8 cellular contexts compared by ENCODE assay signal in genomic region chr13:51814825-51815650, GRCh38. TPM values are rescaled to one million over a fixed set of nuclear protein-coding genes. Genes with fewer than 3 reads are reported as not detected.
DNase-seq lines count a peak whose midpoint lies in the region; ATAC-seq, FAIRE-seq and TF ChIP-seq lines count a peak whose summit lies in the region.

No MANE protein-coding gene starts in this region.

- H3K79me1 ChIP-seq in trophoblast cell (ENCODE audit: low read length), result no peaks in the 10 kb centered on the region

- peak; percentile 56 for FAIRE-seq in G401.6 (lab: Jason Lieb, UNC)
- FAIRE-seq in RCC 7860 (lab: Jason Lieb, UNC), result no peak

- H3K23ac ChIP-seq in trophoblast cell (ENCODE audit: low read length), result no peak overlapping the region

- H2AK5ac ChIP-seq in trophoblast cell (ENCODE audit: low read length), result no peak overlapping the region

- no peak overlapping the region for H4K12ac ChIP-seq in trophoblast cell (ENCODE audit: low read depth, low read length)

- TF ChIP-seq POLR2A in vagina (IDR thresholded peaks at IDR 0.05), result no peak

- no peak overlapping the region for H3K4ac ChIP-seq in trophoblast cell (ENCODE audit: low read depth, low read length)

- peaks cover 4 to 7% of the 10 kb centered on the region in 2 experiments for H3K4me1 ChIP-seq in trophoblast cell (ENCODE audit: control insufficient read depth in 1 of 2, insufficient read depth in 2 of 2, low read length in 2 of 2)
- peaks cover 22% of the 10 kb centered on the region for H3K4me1 ChIP-seq in vagina

- H2BK12ac ChIP-seq in trophoblast cell (ENCODE audit: low read length), result no peak overlapping the region

- no peak overlapping the region for H2BK5ac ChIP-seq in trophoblast cell (ENCODE audit: low read depth, low read length, poor library complexity)

- H4K91ac ChIP-seq in trophoblast cell (ENCODE audit: low read depth, low read length), result no peak overlapping the region

- H3K9me3 ChIP-seq in trophoblast cell (ENCODE audit: insufficient read depth, low read depth, low read length), result peaks cover 1% of the 10 kb centered on the region
- H3K9me3 ChIP-seq in vagina, result no peaks in the 10 kb centered on the region

- no peak overlapping the region for H3K14ac ChIP-seq in trophoblast cell (ENCODE audit: low read length)

- no peaks in the 10 kb centered on the region for H3K36me3 ChIP-seq in trophoblast cell (ENCODE audit: control insufficient read depth in 1 of 2, insufficient read depth in 2 of 2, low read length in 2 of 2)
- H3K36me3 ChIP-seq in vagina, result no peaks in the 10 kb centered on the region

- H2AFZ ChIP-seq in trophoblast cell (ENCODE audit: insufficient read depth, low read length, poor library complexity), result no peak overlapping the region

- H3K4me2 ChIP-seq in trophoblast cell (ENCODE audit: low read length), result peak overlapping the region; percentile 49

- no peak overlapping the region for H3K27ac ChIP-seq in trophoblast cell (ENCODE audit: low read depth, low read length)
- H3K27ac ChIP-seq in vagina, result no peak overlapping the region

- no CpG with 5 or more reads among the region's 13 CpGs for WGBS in trophoblast cell (ENCODE audit: extremely low coverage, insufficient coverage, insufficient read length)

- DNase-seq in HUDEP-2 (lab: John Stamatoyannopoulos, UW; ENCODE audit: unreplicated experiment in 76 of 76) (peak in 57 of 76 experiments; percentile 3 to 68 (median 35)), RCC 7860 (ENCODE audit: low spot score) (peak; percentile 30), germinal center (ENCODE audit: low spot score) (peak; percentile 76), trophoblast cell (peak; percentile 54 to 83), vagina (ENCODE audit: extremely low spot score in 2 of 2) (no peak)
- DNase-seq in activated effector memory CD4-positive, alpha-beta T cell treated with Interleukin-2 at 50 U/mL for 16 hours, result peak; percentile 64

- H3K9ac ChIP-seq in trophoblast cell (ENCODE audit: low read length), result no peak overlapping the region

- no peaks in the 10 kb centered on the region for H3K79me2 ChIP-seq in trophoblast cell (ENCODE audit: control insufficient read depth, insufficient read depth, low read length, poor library complexity)

- H3K4me3 ChIP-seq in trophoblast cell (ENCODE audit: low read depth, low read length) (no peak overlapping the region), vagina (peak overlapping the region in 1 of 2 donors; percentile 30)

- H3K18ac ChIP-seq in trophoblast cell (ENCODE audit: low read length), result no peak overlapping the region

- H4K8ac ChIP-seq in trophoblast cell (ENCODE audit: low read depth, low read length), result no peak overlapping the region

- H3K27me3 ChIP-seq in trophoblast cell (ENCODE audit: insufficient read depth, low read length) (no peaks in the 10 kb centered on the region), vagina (no peaks in the 10 kb centered on the region)

- ATAC-seq in GM21528 (IDR thresholded peaks at IDR 0.05; ENCODE audit: low FRiP score, unreplicated experiment), result peak; percentile 78

- TF ChIP-seq CTCF in vagina (IDR thresholded peaks at IDR 0.05), result peak; percentile 67 to 82 (median 79)

- no peak overlapping the region for H2BK120ac ChIP-seq in trophoblast cell (ENCODE audit: insufficient read depth, low read length, poor library complexity)

- intact Hi-C loops in vagina (cut with DNase I), result loop anchor here (10.0 kb wide), 1 partner anchor 310 kb away; the partner anchor contains the start of gene NEK5

RNA-seq across cellular contexts. Expression of gene DHRS12, which starts 11.1 kb away (rescaled TPM):
- polyA plus RNA-seq in trophoblast cell (2013), result 8.5 and 8.7 TPM in 2 replicates
- 12.5 TPM for total RNA-seq in vagina

RNA-seq across cellular contexts. Expression of gene TMEM272, which starts 29.9 kb away (rescaled TPM):
- 0.01 and 0.03 TPM in 2 replicates for polyA plus RNA-seq in trophoblast cell (2013)
- 0.25 TPM for total RNA-seq in vagina

RNA-seq across cellular contexts. Expression of gene CCDC70, which starts 46.7 kb away (rescaled TPM):
- polyA plus RNA-seq in trophoblast cell (2013), result 0.04 TPM in 1 of 2 replicates, not detected in the other
- not detected for total RNA-seq in vagina

Comparison
In these comparisons a context has a peak if more than half of its experiments do, and no peak if none do; other contexts are left out.
1. DNase-seq: peak in HUDEP-2 (57 of 76), RCC 7860 (single experiment), activated effector memory CD4-positive, alpha-beta T cell treated with Interleukin-2 at 50 U/mL for 16 hours (single experiment), germinal center (single experiment) and trophoblast cell (2 of 2); none in vagina (0 of 2).